In the genomic region with DNA sequence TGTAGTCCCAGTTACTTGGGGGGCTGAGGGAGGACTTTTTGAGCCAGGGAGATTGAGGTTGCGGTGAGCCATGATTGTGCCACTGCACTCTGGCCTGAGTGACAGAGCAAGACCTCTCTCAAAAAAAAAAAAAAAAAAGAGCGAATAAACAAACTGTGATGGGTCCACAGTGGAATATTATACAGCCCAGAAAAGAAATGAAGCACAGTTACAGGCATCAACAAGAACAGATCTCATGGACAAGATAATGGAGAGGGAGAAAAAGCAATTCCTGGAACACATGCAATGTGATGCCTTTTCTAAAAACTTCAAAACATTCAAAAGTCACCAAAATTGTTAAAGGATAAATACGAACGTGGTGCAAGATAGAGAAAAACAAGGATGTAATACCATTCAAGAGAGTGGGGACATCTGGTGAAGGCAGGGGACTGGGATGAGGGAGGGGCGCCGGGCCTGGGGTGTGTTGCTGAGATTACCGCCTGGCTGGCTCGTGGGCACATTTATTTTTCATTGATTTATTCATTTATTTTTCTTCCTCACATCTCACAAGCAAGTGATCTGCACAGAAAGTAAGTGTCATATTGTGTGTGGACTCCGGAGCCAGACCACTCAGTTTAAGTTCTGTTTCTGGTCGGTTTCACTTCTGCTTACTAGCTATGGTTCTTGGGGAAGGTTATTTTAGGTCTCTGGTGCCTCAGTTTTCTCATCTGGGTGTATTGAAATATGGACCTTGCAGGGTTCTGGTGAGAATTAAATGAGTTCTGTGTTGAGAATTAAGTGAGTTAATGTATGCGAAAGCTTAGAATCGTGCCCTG, we compare ENCODE assay signal across 12 cellular contexts. TPM values are rescaled to one million over a fixed set of nuclear protein-coding genes. Genes with fewer than 3 reads are reported as not detected.
DNase-seq lines count a peak whose midpoint lies in the region; ATAC-seq and TF ChIP-seq lines count a peak whose summit lies in the region.
"Had no signal": no experiment of that assay in that cellular context is flagged by ENCODE, and none has a peak within 500 bp of the region (broad histone marks: within the 10 kb centered on the region; RNA-seq: fewer than 3 reads in every experiment).

No MANE protein-coding gene starts in this region.

- H3K36me3 ChIP-seq in lower lobe of right lung: no peaks in the 10 kb centered on the region
- no peaks in the 10 kb centered on the region for H3K36me3 ChIP-seq in breast epithelium

- H3K27ac ChIP-seq in lower lobe of right lung (no peak overlapping the region), breast epithelium (no peak overlapping the region)
- H3K27ac ChIP-seq: GM23248, PC-9 had no signal

- H3K4me1 ChIP-seq in lower lobe of right lung (peaks cover 31% of the 10 kb centered on the region), breast epithelium (no peaks in the 10 kb centered on the region)

- no peak for TF ChIP-seq CTCF in lower lobe of right lung (IDR thresholded peaks at IDR 0.05)
- no peak for TF ChIP-seq CTCF in natural killer cell (IDR thresholded peaks at IDR 0.05)
- no peak for TF ChIP-seq CTCF in breast epithelium (IDR thresholded peaks at IDR 0.05)

- H3K36me3 Mint-ChIP-seq in natural killer cell: no peaks in the 10 kb centered on the region

- ATAC-seq in GM18517 (IDR thresholded peaks at IDR 0.05; ENCODE audit: unreplicated experiment) (peak; percentile 87), GM21529 (IDR thresholded peaks at IDR 0.05; ENCODE audit: unreplicated experiment) (peak; percentile 83), HG03521 (IDR thresholded peaks at IDR 0.05; ENCODE audit: unreplicated experiment) (peak; percentile 86), lower lobe of right lung (peak in 1 of 2 donors; percentile 40), natural killer cell (no peak)
- ATAC-seq: activated naive CD4-positive, alpha-beta T cell treated with anti-CD3 and anti-CD28 coated beads, Interleukin-2, amount 50 U/mL, for 72 hours had no signal

- peaks cover 5 to 27% of the 10 kb centered on the region in 2 donors for H3K27me3 Mint-ChIP-seq in natural killer cell (ENCODE audit: low read depth in 2 of 2)

- H3K4me1 Mint-ChIP-seq in natural killer cell: peaks cover 8 to 39% of the 10 kb centered on the region in 2 donors

- H3K9me3 Mint-ChIP-seq in natural killer cell: no peaks in the 10 kb centered on the region
- H3K9me3 Mint-ChIP-seq: activated naive CD4-positive, alpha-beta T cell treated with anti-CD3 and anti-CD28 coated beads, Interleukin-2, amount 50 U/mL, for 72 hours had no signal

- no peaks in the 10 kb centered on the region for H3K27me3 ChIP-seq in lower lobe of right lung (ENCODE audit: low read depth)
- H3K27me3 ChIP-seq in breast epithelium: no peaks in the 10 kb centered on the region

- no peak for TF ChIP-seq POLR2A in breast epithelium (IDR thresholded peaks at IDR 0.05)

- H3K27ac Mint-ChIP-seq in natural killer cell: no peak overlapping the region

- H3K4me3 ChIP-seq in lower lobe of right lung (no peak overlapping the region), breast epithelium (no peak overlapping the region)
- H3K4me3 ChIP-seq: GM23248, PC-9 had no signal

- no peak overlapping the region for H3K4me3 Mint-ChIP-seq in natural killer cell

- no peaks in the 10 kb centered on the region for H3K9me3 ChIP-seq in lower lobe of right lung
- H3K9me3 ChIP-seq in breast epithelium: no peaks in the 10 kb centered on the region

- intact Hi-C loops in lower lobe of right lung (cut with DNase I) (no loop called here), natural killer cell (cut with micrococcal nuclease) (no loop called here), breast epithelium (cut with DNase I; ENCODE audit: low total_unique reads) (no loop called here)

- peak; percentile 36 for DNase-seq in lower lobe of right lung
- DNase-seq in NCI-H748 (lab: John Stamatoyannopoulos, UW; ENCODE audit: unreplicated experiment): no peak
- no peak for DNase-seq in natural killer cell
- DNase-seq in iPS-NIHi11 (ENCODE audit: low spot score): no peak
- DNase-seq in breast epithelium (ENCODE audit: low spot score in 2 of 2): no peak
- DNase-seq: activated CD4-positive, CD25-positive, alpha-beta regulatory T cell treated with anti-CD3 and anti-CD28 coated beads, Interleukin-2, amount 50 U/mL, for 72 hours; GM23248; PC-9 had no signal

RNA-seq across cellular contexts. Expression of gene ABCG1, which starts 30.1 kb away (rescaled TPM):
- total RNA-seq in lower lobe of right lung (74.9 TPM), natural killer cell (10 to 100 TPM; 10.4 to 14.7 (median 13.8) TPM), breast epithelium (10 to 100 TPM; 10.6 to 26.2 (median 23.7) TPM)
- total RNA-seq: GM23248 had no signal

Comparison
In these comparisons a context has a peak if more than half of its experiments do, and no peak if none do; other contexts are left out.
1. ATAC-seq: peak in GM18517 (single experiment), GM21529 (single experiment) and HG03521 (single experiment); none in natural killer cell (0 of 3).